ENCODE assay signal across 8 cellular contexts in the genomic region with DNA sequence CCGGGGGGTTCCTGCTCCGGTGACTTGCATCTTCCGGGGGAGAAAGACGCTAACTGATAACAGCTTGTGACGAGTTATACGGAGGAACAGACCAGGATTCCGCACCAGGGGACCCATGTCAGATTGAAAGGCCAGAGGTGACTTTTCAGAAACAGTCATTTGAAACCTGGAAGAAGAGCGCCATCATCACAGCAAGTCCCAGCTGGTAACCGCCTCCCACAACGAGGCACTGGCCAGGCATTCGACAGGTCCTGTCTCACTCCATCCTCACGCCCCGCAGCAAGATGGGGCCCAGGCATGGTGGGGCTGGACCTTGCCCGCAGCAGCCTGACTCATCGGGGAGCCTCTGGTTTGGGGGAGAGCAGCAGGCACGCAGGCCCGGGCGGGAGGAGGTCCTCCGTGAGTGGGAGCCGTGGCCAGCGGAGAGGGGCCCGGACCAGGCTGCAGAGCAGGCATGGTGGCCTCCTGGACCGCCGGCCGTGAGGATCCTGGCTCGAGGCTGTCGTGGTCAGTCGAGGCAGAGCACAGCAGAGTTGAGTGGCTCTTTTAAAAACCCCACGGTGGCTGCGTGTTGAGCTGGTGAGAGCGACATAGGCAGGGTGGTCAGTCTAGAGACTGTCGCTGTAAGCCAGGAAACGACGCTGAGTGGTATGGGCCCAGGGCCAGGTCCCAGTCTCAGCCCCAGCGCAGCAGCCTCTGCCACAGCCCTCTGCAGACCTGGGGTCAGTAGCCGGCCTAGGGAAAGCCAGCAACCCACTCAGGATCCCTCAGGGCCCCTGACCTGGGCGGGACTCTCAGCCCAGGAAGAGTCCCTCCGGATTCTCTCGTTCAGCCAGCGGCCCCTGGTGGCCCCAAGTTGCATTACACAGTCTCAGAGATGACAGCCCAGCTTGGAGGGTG.
A peak's percentile ranks its signal among the peaks of the same experiment; 100 is the strongest.
DNase-seq lines count a peak whose midpoint lies in the region; ATAC-seq and TF ChIP-seq lines count a peak whose summit lies in the region.

No MANE protein-coding gene starts in this region.

- no peak overlapping the region for H3K9ac ChIP-seq in colonic mucosa (ENCODE audit: low read depth in 2 of 2, low read length in 2 of 2)

- no peak overlapping the region for H3K4me3 ChIP-seq in AG09309 (ENCODE audit: control insufficient read depth, low read depth, low read length)
- H3K4me3 ChIP-seq in colonic mucosa = no peak overlapping the region

- TF ChIP-seq CTCF in AG09309 (IDR thresholded peaks at IDR 0.05; ENCODE audit: control insufficient read depth, insufficient read depth, low read depth, low read length, missing control alignments) (peak; percentile 93), colonic mucosa (IDR thresholded peaks at IDR 0.05) (peak; percentile 79)

- H3K27ac ChIP-seq in colonic mucosa = no peak overlapping the region

- ATAC-seq in GM18517 (IDR thresholded peaks at IDR 0.05; ENCODE audit: unreplicated experiment) (peak; percentile 94), HG02970 (IDR thresholded peaks at IDR 0.05; ENCODE audit: low FRiP score, unreplicated experiment) (peak; percentile 88)
- ATAC-seq in activated CD4-positive, CD25-positive, alpha-beta regulatory T cell treated with anti-CD3 and anti-CD28 coated beads, Interleukin-2, amount 50 U/mL, for 24 hours = peak; percentile 79 to 80

- DNase-seq in AG09309 (ENCODE audit: low read depth) = no peak
- peak; percentile 77 for DNase-seq in NCI-H1694 (lab: John Stamatoyannopoulos, UW)
- peak; percentile 70 for DNase-seq in colonic mucosa
- DNase-seq in lung microvascular endothelial cell (ENCODE audit: low read depth in 2 of 2) = peak; percentile 66 to 82
- peak; percentile 21 for DNase-seq in stimulated activated CD8-positive, alpha-beta memory T cell treated with anti-CD3 and anti-CD28 coated beads, Interleukin-15, amount 100 ng/mL, for 1 hour (ENCODE audit: low read depth)

- no peaks in the 10 kb centered on the region for H3K4me1 ChIP-seq in colonic mucosa

- no peaks in the 10 kb centered on the region for H3K27me3 ChIP-seq in colonic mucosa

- no peaks in the 10 kb centered on the region for H3K9me3 ChIP-seq in colonic mucosa

- H3K36me3 ChIP-seq in colonic mucosa = no peaks in the 10 kb centered on the region

- intact Hi-C loops in colonic mucosa (cut with DNase I) = loop anchor here (10.0 kb wide), 1 partner anchor 229 kb away; no protein-coding TSS in a partner anchor
